ENCODE assay signal across 17 cellular contexts in the genomic region with DNA sequence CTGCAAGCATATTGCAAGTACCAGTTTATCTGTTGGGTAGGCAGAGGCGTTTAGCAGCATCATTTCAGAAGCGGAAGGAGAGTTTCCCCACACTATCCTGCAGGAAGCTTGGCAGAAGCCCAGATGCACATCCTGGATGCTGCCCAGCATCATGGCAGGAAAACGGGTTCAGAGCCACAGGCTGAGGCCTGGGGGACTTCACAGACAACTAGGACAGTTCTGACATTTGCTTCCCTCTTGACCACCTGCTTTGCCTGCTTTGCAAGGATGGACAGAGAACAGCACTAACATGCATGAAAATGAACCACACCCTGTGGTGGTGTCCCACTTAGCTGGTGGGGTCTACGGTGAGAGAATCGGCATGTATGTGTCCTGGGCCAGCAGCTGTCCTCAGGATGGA.
DNase-seq lines count a peak whose midpoint lies in the region; ATAC-seq and TF ChIP-seq lines count a peak whose summit lies in the region.
"Had no signal": no experiment of that assay in that cellular context is flagged by ENCODE, and none has a peak within 500 bp of the region (broad histone marks: within the 10 kb centered on the region; RNA-seq: fewer than 3 reads in every experiment).

No MANE protein-coding gene starts in this region.

- no peak overlapping the region for H2AFZ ChIP-seq in osteoblast (ENCODE audit: low read length)

- H3K36me3 ChIP-seq in osteoblast (ENCODE audit: insufficient read depth, low read length): no peaks in the 10 kb centered on the region

- H3K27ac ChIP-seq in osteoblast (ENCODE audit: low read depth, low read length): no peak overlapping the region
- H3K27ac ChIP-seq: SK-N-MC had no signal

- no peaks in the 10 kb centered on the region for H3K4me1 ChIP-seq in osteoblast (ENCODE audit: insufficient read depth, low read length)

- no peak for TF ChIP-seq CTCF in osteoblast (IDR thresholded peaks at IDR 0.05; ENCODE audit: extremely low read depth, low read depth, low read length)

- no peaks in the 10 kb centered on the region for H3K9me3 ChIP-seq in osteoblast (ENCODE audit: low read depth, low read length)

- H3K4me2 ChIP-seq in osteoblast (ENCODE audit: insufficient read depth, low read length): no peak overlapping the region

- H3K27me3 ChIP-seq in osteoblast (ENCODE audit: insufficient read depth, low read length): peaks cover 25% of the 10 kb centered on the region

- H4K20me1 ChIP-seq in osteoblast (ENCODE audit: insufficient read depth, low read length): no peaks in the 10 kb centered on the region

- H3K79me2 ChIP-seq in osteoblast (ENCODE audit: insufficient read depth, low read length): no peaks in the 10 kb centered on the region

- intact Hi-C loops in left ventricle myocardium superior (cut with micrococcal nuclease): no loop called here
- intact Hi-C loops in Right ventricle myocardium inferior (cut with DNase I): no loop called here

- no peak overlapping the region for H3K4me3 ChIP-seq in osteoblast (ENCODE audit: insufficient read depth, low read length)
- H3K4me3 ChIP-seq: SK-N-MC had no signal

- DNase-seq in left ventricle myocardium superior (peak; percentile 14), Right ventricle myocardium inferior (ENCODE audit: missing footprints) (no peak), cerebellum (ENCODE audit: low spot score) (peak; percentile 49), osteoblast (ENCODE audit: insufficient read length, low spot score, missing footprints) (peak; percentile 38), ureter (ENCODE audit: low spot score) (peak; percentile 29), HuH-7 (ENCODE audit: low spot score) (no peak)
- no peak for DNase-seq in stimulated activated CD4-positive, alpha-beta T cell treated with anti-CD3 and anti-CD28 coated beads, Interleukin-15, amount 100 ng/mL, for 24 hours
- DNase-seq: AML-193; Calu3; CD4-positive, alpha-beta T cell; DMS53; H9; NCI-H1930; NCI-H446; PC-3 had no signal

- ATAC-seq in left ventricle myocardium superior (no peak), Right ventricle myocardium inferior (no peak), HG02870 (IDR thresholded peaks at IDR 0.05; ENCODE audit: unreplicated experiment) (no peak)
- ATAC-seq: PC-3 had no signal

Comparison
In these comparisons a context has a peak if more than half of its experiments do, and no peak if none do; other contexts are left out.
1. DNase-seq: peak in left ventricle myocardium superior (single experiment), cerebellum (single experiment), osteoblast (single experiment) and ureter (single experiment); none in Right ventricle myocardium inferior (single experiment), HuH-7 (single experiment) and stimulated activated CD4-positive, alpha-beta T cell treated with anti-CD3 and anti-CD28 coated beads, Interleukin-15, amount 100 ng/mL, for 24 hours (single experiment).